ENCODE assay signal across 8 cellular contexts in genomic region chr17:80454557-80455327, GRCh38. TPM values are rescaled to one million over a fixed set of nuclear protein-coding genes. Genes with fewer than 3 reads are reported as not detected.
DNase-seq lines count a peak whose midpoint lies in the region; ATAC-seq and TF ChIP-seq lines count a peak whose summit lies in the region.

No MANE protein-coding gene starts in this region.

- peak overlapping the region; percentile 86 to 95 for H3K4me3 Mint-ChIP-seq in CD14-positive monocyte

- H3K27ac Mint-ChIP-seq in CD14-positive monocyte, result peak overlapping the region; percentile 89 to 96 (median 94)

- peak in 1 of 2 donors; percentile 1 for TF ChIP-seq RAD21 in liver (IDR thresholded peaks at IDR 0.05)

- intact Hi-C loops in CD14-positive monocyte (cut with micrococcal nuclease), result loop anchor here (2.0 to 5.0 kb wide), 2 partner anchors 37 to 40 kb away; partner anchors contain the start of gene ENDOV (in 2 of the 2)

- peaks cover 4 to 14% (median 13%) of the 10 kb centered on the region in 4 donors for H3K4me1 ChIP-seq in liver (ENCODE audit: control insufficient read depth in 4 of 4, insufficient read depth in 4 of 4, low read length in 3 of 4)

- H3K4me3 ChIP-seq in liver (ENCODE audit: low read depth in 1 of 3, low read length in 3 of 3), result peak overlapping the region; percentile 85 to 92 (median 90)

- H3K27ac ChIP-seq in liver (ENCODE audit: low read depth in 1 of 2, low read length in 2 of 2), result peak overlapping the region; percentile 96 to 97

- H3K27me3 ChIP-seq in liver (ENCODE audit: control insufficient read depth in 4 of 4, insufficient read depth in 4 of 4, low read length in 3 of 4), result no peaks in the 10 kb centered on the region

- H3K9ac ChIP-seq in liver (ENCODE audit: low read depth in 1 of 2, low read length in 2 of 2), result peak overlapping the region; percentile 31 to 70

- no peaks in the 10 kb centered on the region for H3K36me3 ChIP-seq in liver (ENCODE audit: control insufficient read depth in 4 of 4, insufficient read depth in 3 of 4, low read depth in 1 of 4, low read length in 3 of 4)

- DNase-seq in CD14-positive monocyte (ENCODE audit: low spot score) (peak; percentile 92), NCI-H748 (lab: John Stamatoyannopoulos, UW; ENCODE audit: unreplicated experiment) (peak; percentile 96), dermis blood vessel endothelial cell (peak; percentile 98)
- DNase-seq in activated CD4-positive, alpha-beta T cell treated with anti-CD3 and anti-CD28 coated beads, Interleukin-2, amount 50 U/mL, for 4 hours, result peak; percentile 92 to 94
- peak; percentile 96 for DNase-seq in stimulated activated CD4-positive, alpha-beta T cell treated with anti-CD3 and anti-CD28 coated beads, Interleukin-4, amount 100 ng/mL, for 1 hour

- H3K36me3 Mint-ChIP-seq in CD14-positive monocyte, result no peaks in the 10 kb centered on the region

- WGBS in liver, result under 1% methylated on average over 87 of the region's 87 CpGs

- H3K9me3 ChIP-seq in liver (ENCODE audit: control insufficient read depth in 4 of 4, low read length in 3 of 4), result no peaks in the 10 kb centered on the region

- H3K27me3 Mint-ChIP-seq in CD14-positive monocyte (ENCODE audit: low read depth in 3 of 3), result peaks cover 7 to 24% (median 18%) of the 10 kb centered on the region in 3 donors

- peaks cover 2 to 9% (median 6%) of the 10 kb centered on the region in 7 donors for H3K9me3 Mint-ChIP-seq in CD14-positive monocyte

- peak; percentile 83 for ATAC-seq in GM19395 (IDR thresholded peaks at IDR 0.05; ENCODE audit: unreplicated experiment)
- ATAC-seq in HG03558 (IDR thresholded peaks at IDR 0.05; ENCODE audit: extremely low read depth, unreplicated experiment), result peak; percentile 67

- peaks cover 28% of the 10 kb centered on the region for H3K4me1 Mint-ChIP-seq in CD14-positive monocyte

- no peak for TF ChIP-seq CTCF in CD14-positive monocyte (IDR thresholded peaks at IDR 0.05)
- no peak for TF ChIP-seq CTCF in liver (IDR thresholded peaks at IDR 0.05; ENCODE audit: low read depth, low read length, missing input control)

TF ChIP-seq in liver, 16 proteins besides CTCF, POLR2A, EP300 and RAD21:
- TF ChIP-seq HNF4G (IDR thresholded peaks at IDR 0.05) (no peak), FOXA1 (IDR thresholded peaks at IDR 0.05) (no peak), JUND (IDR thresholded peaks at IDR 0.05) (no peak), EGR1 (IDR thresholded peaks at IDR 0.05; ENCODE audit: low read depth in 2 of 2) (peak in 1 of 2 donors; percentile 47), GABPA (IDR thresholded peaks at IDR 0.05 in 1 of 2, conservative IDR thresholded peaks at IDR 0.05 in 1 of 2) (peak; percentile 64 to 92), HNF4A (conservative IDR thresholded peaks at IDR 0.05) (no peak), SP1 (IDR thresholded peaks at IDR 0.05) (no peak), YY1 (IDR thresholded peaks at IDR 0.05) (no peak), NR2F2 (IDR thresholded peaks at IDR 0.05) (no peak), RXRA (IDR thresholded peaks at IDR 0.05) (no peak)
- TF ChIP-seq, protein P1, sequence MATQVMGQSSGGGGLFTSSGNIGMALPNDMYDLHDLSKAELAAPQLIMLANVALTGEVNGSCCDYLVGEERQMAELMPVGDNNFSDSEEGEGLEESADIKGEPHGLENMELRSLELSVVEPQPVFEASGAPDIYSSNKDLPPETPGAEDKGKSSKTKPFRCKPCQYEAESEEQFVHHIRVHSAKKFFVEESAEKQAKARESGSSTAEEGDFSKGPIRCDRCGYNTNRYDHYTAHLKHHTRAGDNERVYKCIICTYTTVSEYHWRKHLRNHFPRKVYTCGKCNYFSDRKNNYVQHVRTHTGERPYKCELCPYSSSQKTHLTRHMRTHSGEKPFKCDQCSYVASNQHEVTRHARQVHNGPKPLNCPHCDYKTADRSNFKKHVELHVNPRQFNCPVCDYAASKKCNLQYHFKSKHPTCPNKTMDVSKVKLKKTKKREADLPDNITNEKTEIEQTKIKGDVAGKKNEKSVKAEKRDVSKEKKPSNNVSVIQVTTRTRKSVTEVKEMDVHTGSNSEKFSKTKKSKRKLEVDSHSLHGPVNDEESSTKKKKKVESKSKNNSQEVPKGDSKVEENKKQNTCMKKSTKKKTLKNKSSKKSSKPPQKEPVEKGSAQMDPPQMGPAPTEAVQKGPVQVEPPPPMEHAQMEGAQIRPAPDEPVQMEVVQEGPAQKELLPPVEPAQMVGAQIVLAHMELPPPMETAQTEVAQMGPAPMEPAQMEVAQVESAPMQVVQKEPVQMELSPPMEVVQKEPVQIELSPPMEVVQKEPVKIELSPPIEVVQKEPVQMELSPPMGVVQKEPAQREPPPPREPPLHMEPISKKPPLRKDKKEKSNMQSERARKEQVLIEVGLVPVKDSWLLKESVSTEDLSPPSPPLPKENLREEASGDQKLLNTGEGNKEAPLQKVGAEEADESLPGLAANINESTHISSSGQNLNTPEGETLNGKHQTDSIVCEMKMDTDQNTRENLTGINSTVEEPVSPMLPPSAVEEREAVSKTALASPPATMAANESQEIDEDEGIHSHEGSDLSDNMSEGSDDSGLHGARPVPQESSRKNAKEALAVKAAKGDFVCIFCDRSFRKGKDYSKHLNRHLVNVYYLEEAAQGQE (IDR thresholded peaks at IDR 0.05), result no peak
- TF ChIP-seq, protein P2, sequence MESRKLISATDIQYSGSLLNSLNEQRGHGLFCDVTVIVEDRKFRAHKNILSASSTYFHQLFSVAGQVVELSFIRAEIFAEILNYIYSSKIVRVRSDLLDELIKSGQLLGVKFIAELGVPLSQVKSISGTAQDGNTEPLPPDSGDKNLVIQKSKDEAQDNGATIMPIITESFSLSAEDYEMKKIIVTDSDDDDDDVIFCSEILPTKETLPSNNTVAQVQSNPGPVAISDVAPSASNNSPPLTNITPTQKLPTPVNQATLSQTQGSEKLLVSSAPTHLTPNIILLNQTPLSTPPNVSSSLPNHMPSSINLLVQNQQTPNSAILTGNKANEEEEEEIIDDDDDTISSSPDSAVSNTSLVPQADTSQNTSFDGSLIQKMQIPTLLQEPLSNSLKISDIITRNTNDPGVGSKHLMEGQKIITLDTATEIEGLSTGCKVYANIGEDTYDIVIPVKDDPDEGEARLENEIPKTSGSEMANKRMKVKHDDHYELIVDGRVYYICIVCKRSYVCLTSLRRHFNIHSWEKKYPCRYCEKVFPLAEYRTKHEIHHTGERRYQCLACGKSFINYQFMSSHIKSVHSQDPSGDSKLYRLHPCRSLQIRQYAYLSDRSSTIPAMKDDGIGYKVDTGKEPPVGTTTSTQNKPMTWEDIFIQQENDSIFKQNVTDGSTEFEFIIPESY (IDR thresholded peaks at IDR 0.05), result peak; percentile 98
TF ChIP-seq in liver: peak in this region for 3.

RNA-seq across cellular contexts. Expression of gene NPTX1, which starts 21.7 kb away (rescaled TPM):
- polyA plus RNA-seq in CD14-positive monocyte, result not detected
- under 0.01 and 0.23 TPM in 2 replicates for total RNA-seq in dermis blood vessel endothelial cell
- under 1 TPM in 1 of 2 donors, not detected in 1; under 0.01 TPM for total RNA-seq in liver
- polyA plus RNA-seq in liver, result not detected

RNA-seq across cellular contexts. Expression of gene ENDOV, which starts 39.8 kb away (rescaled TPM):
- 10 to 100 TPM; 10.4 to 13.3 TPM for polyA plus RNA-seq in CD14-positive monocyte
- total RNA-seq in dermis blood vessel endothelial cell, result 19.5 and 27.6 TPM in 2 replicates
- total RNA-seq in liver, result 10 to 100 TPM in 1 of 2 donors, 1 to 10 TPM in 1; 5.7 to 10.7 TPM
- polyA plus RNA-seq in liver, result 10 to 100 TPM in 1 of 2 donors, 1 to 10 TPM in 1; 5.8 to 11.9 TPM

Comparison
In these comparisons a context has a peak if more than half of its experiments do, and no peak if none do; other contexts are left out.
1. Peak in every context shown above with its lines: DNase-seq, ATAC-seq, H3K4me3 ChIP-seq and H3K27ac ChIP-seq.